In the genomic region with DNA sequence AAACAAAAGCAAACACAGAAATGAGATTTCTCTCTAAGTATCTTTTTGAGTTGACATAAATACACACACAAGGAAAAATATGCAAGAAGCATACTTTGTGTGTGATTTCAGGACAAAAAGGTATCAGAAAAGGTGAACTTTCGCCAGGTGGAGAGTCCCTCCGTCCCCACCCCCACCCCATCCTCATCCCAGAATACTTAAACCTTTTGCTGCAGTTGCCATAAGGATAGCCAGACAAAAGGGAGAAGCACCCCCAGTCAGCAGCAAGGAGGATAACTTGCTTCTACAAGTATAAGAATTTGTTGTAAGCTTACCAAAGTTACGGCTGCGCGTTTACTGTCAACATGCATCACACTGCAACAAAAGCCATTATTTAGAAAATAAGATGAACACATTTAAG, we compare ENCODE assay signal across 29 cellular contexts.
"Had no signal": no experiment of that assay in that cellular context is flagged by ENCODE, and none has a peak within 500 bp of the region (broad histone marks: within the 10 kb centered on the region; RNA-seq: fewer than 3 reads in every experiment).

No MANE protein-coding gene starts in this region.

- H3K4me3 ChIP-seq: ascending aorta, body of pancreas, MG63, Peyer's patch, SJCRH30 had no signal

- H3K27ac ChIP-seq: ascending aorta, body of pancreas, Peyer's patch, RWPE1, SJCRH30 had no signal

- H3K36me3 ChIP-seq: ascending aorta, MG63, SJCRH30 had no signal

- H3K9me3 Mint-ChIP-seq: activated B cell treated with CpG ODN at 0.5 μM for 24 hours; activated CD4-positive, alpha-beta T cell treated with anti-CD3 and anti-CD28 coated beads, Interleukin-2, amount 10 ng/mL, durations not matched to agents 24 days and 14 days; activated naive CD4-positive, alpha-beta T cell treated with anti-CD3 and anti-CD28 coated beads, Interleukin-2, amount 50 U/mL, for 72 hours; activated naive CD8-positive, alpha-beta T cell treated with anti-CD3 and anti-CD28 coated beads, Interleukin-2, amount 50 U/mL, for 24 hours; activated T-cell treated with anti-CD3 and anti-CD28 coated beads, Interleukin-2, amount 50 U/mL, for 4 hours; T-helper 1 cell treated with Interleukin-12 subunit alpha and Interleukin-12 subunit beta and Interleukin-4 antibody, amounts not matched to agents 30 μg/mL and 1 μg/mL, for 36 hours had no signal

- DNase-seq: activated B cell treated with CpG ODN at 0.5 μM for 24 hours; activated CD4-positive, alpha-beta T cell treated with anti-CD3 and anti-CD28 coated beads for 1 hour; activated CD4-positive, alpha-beta T cell treated with anti-CD3 and anti-CD28 coated beads, Interleukin-2, amount 10 ng/mL, durations not matched to agents 24 days and 14 days; activated CD4-positive, alpha-beta T cell treated with anti-CD3 and anti-CD28 coated beads, Interleukin-2, amount 50 U/mL, for 48 hours; activated CD8-positive, alpha-beta memory T cell treated with anti-CD3 and anti-CD28 coated beads for 24 hours; activated effector memory CD4-positive, alpha-beta T cell treated with anti-CD3 and anti-CD28 coated beads, Interleukin-2, amount 50 U/mL, for 16 hours; activated naive CD4-positive, alpha-beta T cell treated with Interleukin-2 at 50 U/mL for 16 hours; activated naive CD8-positive, alpha-beta T cell treated with anti-CD3 and anti-CD28 coated beads, Interleukin-2, amount 50 U/mL, for 24 hours; activated T-cell treated with anti-CD3 and anti-CD28 coated beads, Interleukin-2, amount 50 U/mL, for 4 hours; amniotic stem cell; body of pancreas; KBM-7; MG63; MV-4-11; NCI-H1092 treated with DMSO at 0.1 percent for 48 hours; NCI-H1436; NCI-H1694 treated with DMSO at 0.1 percent for 48 hours; NCI-H2029 treated with DMSO at 0.1 percent for 48 hours; NCI-H345; NCI-H510A; NCI-H526 treated with DMSO at 0.1 percent for 48 hours; NCI-H82; Peyer's patch; Right ventricle myocardium superior; SJCRH30 had no signal

- H3K27ac Mint-ChIP-seq: activated B cell treated with CpG ODN at 0.5 μM for 24 hours; activated CD4-positive, alpha-beta T cell treated with anti-CD3 and anti-CD28 coated beads, Interleukin-2, amount 10 ng/mL, durations not matched to agents 24 days and 14 days; activated naive CD4-positive, alpha-beta T cell treated with anti-CD3 and anti-CD28 coated beads, Interleukin-2, amount 50 U/mL, for 72 hours; activated naive CD8-positive, alpha-beta T cell treated with anti-CD3 and anti-CD28 coated beads, Interleukin-2, amount 50 U/mL, for 24 hours; T-helper 1 cell treated with Interleukin-12 subunit alpha and Interleukin-12 subunit beta and Interleukin-4 antibody, amounts not matched to agents 30 μg/mL and 1 μg/mL, for 36 hours had no signal

- H3K9me3 ChIP-seq: ascending aorta, body of pancreas, MG63, Peyer's patch, SJCRH30 had no signal

- H3K27me3 ChIP-seq: ascending aorta, body of pancreas, MG63, Peyer's patch, SJCRH30 had no signal

- H3K4me1 ChIP-seq: SJCRH30 had no signal

- H3K27me3 Mint-ChIP-seq: activated B cell treated with CpG ODN at 0.5 μM for 24 hours; activated naive CD8-positive, alpha-beta T cell treated with anti-CD3 and anti-CD28 coated beads, Interleukin-2, amount 50 U/mL, for 24 hours had no signal

- H3K4me3 Mint-ChIP-seq: activated B cell treated with CpG ODN at 0.5 μM for 24 hours; activated CD4-positive, alpha-beta T cell treated with anti-CD3 and anti-CD28 coated beads, Interleukin-2, amount 10 ng/mL, durations not matched to agents 24 days and 14 days; activated naive CD8-positive, alpha-beta T cell treated with anti-CD3 and anti-CD28 coated beads, Interleukin-2, amount 50 U/mL, for 24 hours; activated T-cell treated with anti-CD3 and anti-CD28 coated beads, Interleukin-2, amount 50 U/mL, for 4 hours; T-helper 1 cell treated with Interleukin-12 subunit alpha and Interleukin-12 subunit beta and Interleukin-4 antibody, amounts not matched to agents 30 μg/mL and 1 μg/mL, for 36 hours had no signal
